Comparison of ENCODE assay signal across 20 cellular contexts in genomic region chr3:146416366-146416765, GRCh38.
DNase-seq lines count a peak whose midpoint lies in the region; ATAC-seq and FAIRE-seq lines count a peak whose summit lies in the region.
"Had no signal": no experiment of that assay in that cellular context is flagged by ENCODE, and none has a peak within 500 bp of the region (broad histone marks: within the 10 kb centered on the region; RNA-seq: fewer than 3 reads in every experiment).

No MANE protein-coding gene starts in this region.

- no peak for ATAC-seq in GM21447 (IDR thresholded peaks at IDR 0.05; ENCODE audit: unreplicated experiment)
- ATAC-seq: GM12878, HCT116 had no signal

- FAIRE-seq in A204.1 (lab: Jason Lieb, UNC) (peak; percentile 43), endometrium (lab: Jason Lieb, UNC) (peak; percentile 80)
- FAIRE-seq: D721Med, GM12878 had no signal

- DNase-seq in HCEC 1CT, result peak; percentile 2
- DNase-seq in left kidney (ENCODE audit: low read depth, low spot score), result peak; percentile 16
- no peak for DNase-seq in Ammon's horn (ENCODE audit: low spot score)
- DNase-seq in OCI-M2 (lab: John Stamatoyannopoulos, UW; ENCODE audit: unreplicated experiment), result no peak
- DNase-seq: 8988T; BE2C; CD4-positive, alpha-beta T cell; CD8-positive, alpha-beta memory T cell; DMS 273 treated with DMSO at 0.1 percent for 48 hours; DMS79; EL; GDM1; GOT3; H7 had no signal

Comparison
In these comparisons a context has a peak if more than half of its experiments do, and no peak if none do; other contexts are left out.
1. DNase-seq: peak in HCEC 1CT (single experiment) and left kidney (single experiment); none in Ammon's horn (single experiment) and OCI-M2 (single experiment).